ENCODE assay signal across 16 cellular contexts in the genomic region with DNA sequence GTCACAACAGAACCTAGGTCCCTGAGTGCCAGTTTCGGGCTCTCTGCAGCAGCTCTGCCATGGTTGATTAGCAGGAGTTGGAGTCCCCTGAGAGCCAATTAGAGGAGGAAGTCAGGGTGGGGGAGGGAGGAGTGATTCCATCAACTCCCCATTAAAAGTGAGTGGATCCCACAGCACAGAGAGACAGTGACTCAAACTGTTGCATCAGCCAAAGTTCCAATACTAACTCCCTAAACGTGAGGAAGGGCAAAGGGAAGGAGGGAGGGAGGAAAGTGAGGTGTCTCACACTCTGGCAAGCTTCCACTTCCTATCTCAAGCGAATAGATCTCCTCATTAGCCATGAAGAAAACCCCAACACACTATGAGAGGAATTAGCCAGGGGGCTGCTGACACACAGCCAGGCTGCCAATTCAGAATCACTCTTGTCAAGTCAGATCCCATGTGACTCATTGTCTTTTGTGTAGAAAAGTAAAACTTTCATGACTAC. TPM values are rescaled to one million over a fixed set of nuclear protein-coding genes. Genes with fewer than 3 reads are reported as not detected.
DNase-seq lines count a peak whose midpoint lies in the region; FAIRE-seq and TF ChIP-seq lines count a peak whose summit lies in the region.
"Had no signal": no experiment of that assay in that cellular context is flagged by ENCODE, and none has a peak within 500 bp of the region (broad histone marks: within the 10 kb centered on the region; RNA-seq: fewer than 3 reads in every experiment).

No MANE protein-coding gene starts in this region.

- no peaks in the 10 kb centered on the region for H3K9me3 Mint-ChIP-seq in activated T-cell treated with anti-CD3 and anti-CD28 coated beads, Interleukin-2, amount 50 U/mL, for 24 hours

- H3K36me3 ChIP-seq in mesodermal cell (ENCODE audit: control insufficient read depth, insufficient read depth, low read length) (no peaks in the 10 kb centered on the region), kidney (ENCODE audit: control insufficient read depth in 1 of 2, insufficient read depth in 2 of 2, low read length in 2 of 2) (no peaks in the 10 kb centered on the region)
- H3K36me3 ChIP-seq: esophagus squamous epithelium had no signal

- TF ChIP-seq CTCF in NB4 (IDR thresholded peaks at IDR 0.05; ENCODE audit: low read depth, low read length) (no peak), cardiac fibroblast (IDR thresholded peaks at IDR 0.05; ENCODE audit: low read depth, low read length) (no peak), kidney (IDR thresholded peaks at IDR 0.05; ENCODE audit: borderline replicate concordance, extremely low read depth, insufficient read depth) (no peak)

- H3K36me3 Mint-ChIP-seq in activated T-cell treated with anti-CD3 and anti-CD28 coated beads, Interleukin-2, amount 50 U/mL, for 24 hours (ENCODE audit: low read depth), result peaks cover 11% of the 10 kb centered on the region

- peak overlapping the region; percentile 17 for H3K27ac ChIP-seq in mesodermal cell (ENCODE audit: low read depth, low read length, severe bottlenecking)
- H3K27ac ChIP-seq in kidney (ENCODE audit: low read depth in 2 of 2, low read length in 2 of 2), result no peak overlapping the region
- H3K27ac ChIP-seq: esophagus squamous epithelium had no signal

- H3K9ac ChIP-seq in kidney (ENCODE audit: low read length in 2 of 2), result no peak overlapping the region

- H3K4me3 Mint-ChIP-seq in activated T-cell treated with anti-CD3 and anti-CD28 coated beads, Interleukin-2, amount 50 U/mL, for 24 hours, result no peak overlapping the region

- no peaks in the 10 kb centered on the region for H3K4me1 ChIP-seq in mesodermal cell (ENCODE audit: control insufficient read depth, insufficient read depth, low read length, poor library complexity, severe bottlenecking)
- no peaks in the 10 kb centered on the region for H3K4me1 ChIP-seq in kidney (ENCODE audit: control insufficient read depth in 1 of 2, insufficient read depth in 1 of 2, low read depth in 1 of 2, low read length in 2 of 2)
- H3K4me1 ChIP-seq: esophagus squamous epithelium had no signal

- no peak overlapping the region for H3K27ac Mint-ChIP-seq in activated T-cell treated with anti-CD3 and anti-CD28 coated beads, Interleukin-2, amount 50 U/mL, for 24 hours

- H3K27me3 Mint-ChIP-seq in activated T-cell treated with anti-CD3 and anti-CD28 coated beads, Interleukin-2, amount 50 U/mL, for 24 hours, result no peaks in the 10 kb centered on the region

- H3K4me1 Mint-ChIP-seq in activated T-cell treated with anti-CD3 and anti-CD28 coated beads, Interleukin-2, amount 50 U/mL, for 24 hours (ENCODE audit: low read depth), result no peaks in the 10 kb centered on the region

- intact Hi-C loops in kidney (cut with DNase I), result no loop called here

- no peak overlapping the region for H3K4me3 ChIP-seq in NB4 (ENCODE audit: low read depth, low read length)
- no peak overlapping the region for H3K4me3 ChIP-seq in cardiac fibroblast (replicated peaks in 1 of 2; ENCODE audit: low read depth in 2 of 2, low read length in 2 of 2)
- H3K4me3 ChIP-seq in mesodermal cell (ENCODE audit: extremely low read depth, insufficient read depth, low read length, poor library complexity, severe bottlenecking), result no peak overlapping the region
- H3K4me3 ChIP-seq in kidney (ENCODE audit: low read length in 2 of 2), result no peak overlapping the region
- H3K4me3 ChIP-seq: esophagus squamous epithelium had no signal

- TF ChIP-seq POLR2A in NB4 (IDR thresholded peaks at IDR 0.05; ENCODE audit: extremely low read depth, insufficient read length), result no peak

- 83% methylated on average over 1 of the region's 3 CpGs; no CpG with 5 or more reads in 1 of the 2 experiments for WGBS in mesodermal cell (ENCODE audit: insufficient coverage in 2 of 2), 2 experiments

- DNase-seq in EH (ENCODE audit: low read depth), result peak; percentile 85
- peak; percentile 78 for DNase-seq in NB4 (ENCODE audit: low read depth)
- DNase-seq in cardiac fibroblast (ENCODE audit: low read depth in 2 of 2), result peak; percentile 53 to 75
- no peak for DNase-seq in NCI-H2227 treated with DMSO at 0.1 percent for 48 hours (lab: John Stamatoyannopoulos, UW)
- DNase-seq in ureter (ENCODE audit: low spot score), result no peak
- DNase-seq in activated T-cell treated with anti-CD3 and anti-CD28 coated beads, Interleukin-2, amount 50 U/mL, for 24 hours, result no peak
- no peak for DNase-seq in kidney
- DNase-seq: amniotic stem cell, DMS53, esophagus squamous epithelium, H7, NCI-H1417 treated with DMSO at 0.1 percent for 48 hours had no signal

- FAIRE-seq in kidney (lab: Jason Lieb, UNC), result no peak

- H3K9me3 ChIP-seq in mesodermal cell (ENCODE audit: control insufficient read depth, low read length) (no peaks in the 10 kb centered on the region), kidney (ENCODE audit: control insufficient read depth in 1 of 2, low read length in 2 of 2) (no peaks in the 10 kb centered on the region)
- H3K9me3 ChIP-seq: esophagus squamous epithelium had no signal

RNA-seq across cellular contexts. Expression of a gene that starts 23.6 kb away (rescaled TPM):
- polyA plus RNA-seq in mesodermal cell (2013, experiment 1 of 2), result not detected
- not detected for polyA plus RNA-seq in mesodermal cell (2013, experiment 2 of 2)
- total RNA-seq in ureter, result not detected
- total RNA-seq in kidney, result not detected
- not detected for polyA plus RNA-seq in kidney (ENCODE audit: insufficient read depth, low read depth, low replicate concordance)
- total RNA-seq: esophagus squamous epithelium, H7, mononuclear cell, Right ventricle myocardium inferior, skeletal muscle tissue had no signal

RNA-seq across cellular contexts. Expression of a gene that starts 33.9 kb away (rescaled TPM):
- not detected for polyA plus RNA-seq in mesodermal cell (2013, experiment 1 of 2)
- polyA plus RNA-seq in mesodermal cell (2013, experiment 2 of 2), result not detected
- total RNA-seq in ureter (not detected), kidney (not detected)
- not detected for polyA plus RNA-seq in kidney (ENCODE audit: insufficient read depth, low read depth, low replicate concordance)
- total RNA-seq: esophagus squamous epithelium, H7, mononuclear cell, Right ventricle myocardium inferior, skeletal muscle tissue had no signal

RNA-seq across cellular contexts. Expression of a gene that starts 39.2 kb away (rescaled TPM):
- not detected for polyA plus RNA-seq in mesodermal cell (2013, experiment 1 of 2)
- not detected for polyA plus RNA-seq in mesodermal cell (2013, experiment 2 of 2)
- not detected for total RNA-seq in ureter
- total RNA-seq in kidney, result not detected
- not detected for polyA plus RNA-seq in kidney (ENCODE audit: insufficient read depth, low read depth, low replicate concordance)
- total RNA-seq: esophagus squamous epithelium, H7, mononuclear cell, Right ventricle myocardium inferior, skeletal muscle tissue had no signal

RNA-seq across cellular contexts. Expression of a gene that starts 43.1 kb away (rescaled TPM):
- polyA plus RNA-seq in mesodermal cell (2013, experiment 1 of 2), result 13.2 TPM
- polyA plus RNA-seq in mesodermal cell (2013, experiment 2 of 2), result 9.5 TPM
- total RNA-seq in ureter (26.6 TPM), kidney (22.3 TPM)
- polyA plus RNA-seq in kidney (ENCODE audit: insufficient read depth, low read depth, low replicate concordance), result 12.3 TPM

Comparison
In these comparisons a context has a peak if more than half of its experiments do, and no peak if none do; other contexts are left out.
1. DNase-seq: peak in EH (single experiment), NB4 (single experiment) and cardiac fibroblast (2 of 2); none in NCI-H2227 treated with DMSO at 0.1 percent for 48 hours (single experiment), ureter (single experiment), activated T-cell treated with anti-CD3 and anti-CD28 coated beads, Interleukin-2, amount 50 U/mL, for 24 hours (single experiment) and kidney (single experiment).